Comparison of ENCODE assay signal across 1 cellular context in genomic region chr14:21294026-21294425, GRCh38. TPM values are rescaled to one million over a fixed set of nuclear protein-coding genes. Genes with fewer than 3 reads are reported as not detected.
"Had no signal": no experiment of that assay in that cellular context is flagged by ENCODE, and none has a peak within 500 bp of the region (broad histone marks: within the 10 kb centered on the region; RNA-seq: fewer than 3 reads in every experiment).

No MANE protein-coding gene starts in this region.

RNA-seq across cellular contexts. Expression of gene RPGRIP1, which starts 14.1 kb away (rescaled TPM):
- total RNA-seq: G401 had no signal
